In the genomic region with DNA sequence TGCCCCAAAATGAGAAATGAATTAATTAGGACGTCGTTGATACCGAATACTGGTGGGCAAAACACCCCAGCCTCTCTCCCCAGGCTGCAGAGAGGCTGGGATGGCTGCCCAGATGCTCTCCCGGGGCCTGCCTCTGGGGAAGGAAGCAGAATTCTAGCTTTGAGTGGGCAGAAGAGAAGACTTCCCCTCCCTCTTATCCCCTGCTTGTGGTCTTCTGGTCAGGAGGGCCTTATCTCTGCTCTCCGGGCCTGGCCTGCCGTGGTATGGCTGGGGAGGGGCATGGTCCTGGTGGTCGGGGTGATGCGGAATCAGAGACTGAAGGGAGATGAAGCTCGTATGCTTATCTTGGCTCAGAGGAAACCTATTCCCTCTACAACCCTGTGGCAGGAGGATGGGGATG, we compare ENCODE assay signal across 1 cellular context.
TF ChIP-seq lines count a peak whose summit lies in the region.

No MANE protein-coding gene starts in this region.

TF ChIP-seq in K562, 482 proteins besides CTCF, POLR2A, EP300 and RAD21 (continued from another document and continues in another):
- TF ChIP-seq SRSF3 (IDR thresholded peaks at IDR 0.05; ENCODE audit: insufficient read depth, low read length) (no peak), U2AF2 (optimal IDR thresholded peaks at IDR 0.05; ENCODE audit: low read depth, low read length) (no peak), CEBPG (CRISPR knock-in tag; IDR thresholded peaks at IDR 0.05) (no peak), CEBPG (tag; conservative IDR thresholded peaks at IDR 0.05 in 1 of 2, IDR thresholded peaks at IDR 0.05 in 1 of 2) (no peak), ZNF274 (IDR thresholded peaks at IDR 0.05; ENCODE audit: borderline replicate concordance, low read depth, low read length) (no peak), NEUROD1 (IDR thresholded peaks at IDR 0.05; ENCODE audit: borderline replicate concordance, low read depth, low read length, partially characterized antibody) (no peak), CXXC5 (CRISPR knock-in tag; IDR thresholded peaks at IDR 0.05) (peak; percentile 63), CBX5 (IDR thresholded peaks at IDR 0.05; ENCODE audit: borderline replicate concordance, low read depth) (no peak), ZNF76 (CRISPR knock-in tag; IDR thresholded peaks at IDR 0.05; ENCODE audit: borderline replicate concordance) (no peak), CREBBP (IDR thresholded peaks at IDR 0.05; ENCODE audit: low read depth, low read length) (no peak), MTA2 (IDR thresholded peaks at IDR 0.05; ENCODE audit: low read depth) (peak; percentile 86), HMG20A (CRISPR knock-in tag; conservative IDR thresholded peaks at IDR 0.05) (no peak), NBN (IDR thresholded peaks at IDR 0.05; ENCODE audit: low read depth) (0 out of 2 replicates have a peak, but pooled peaks have one; percentile 33), ZFP36 (IDR thresholded peaks at IDR 0.05; ENCODE audit: low read depth, low read length, partially characterized antibody) (no peak), NFE2L1 (tag; IDR thresholded peaks at IDR 0.05; ENCODE audit: borderline replicate concordance, low read depth) (no peak), RNF2 (IDR thresholded peaks at IDR 0.05) (0 out of 2 replicates have a peak, but pooled peaks have one; percentile 55), ZNF668 (CRISPR knock-in tag; IDR thresholded peaks at IDR 0.05) (no peak), NUFIP1 (IDR thresholded peaks at IDR 0.05; ENCODE audit: partially characterized antibody) (no peak), ZNF444 (CRISPR knock-in tag; IDR thresholded peaks at IDR 0.05) (no peak), MTA1 (IDR thresholded peaks at IDR 0.05; ENCODE audit: borderline replicate concordance) (peak; percentile 60), CBFA2T3 (IDR thresholded peaks at IDR 0.05) (peak; percentile 96), POLR2AphosphoS5 (IDR thresholded peaks at IDR 0.05; ENCODE audit: control insufficient read depth, insufficient read depth, low read depth, low read length) (peak; percentile 88), ARNT (IDR thresholded peaks at IDR 0.05) (no peak; a peak in 1 of 4 replicates), TBL1XR1 (IDR thresholded peaks at IDR 0.05; ENCODE audit: low read length in 2 of 2) (peak in 1 of 2 experiments; percentile 56; a peak in 2 of 4 replicates), RB1 (IDR thresholded peaks at IDR 0.05; ENCODE audit: low read depth) (no peak; the same call in 1 of the 2 replicates), WHSC1 (IDR thresholded peaks at IDR 0.05; ENCODE audit: low read length) (no peak), JUN (IDR thresholded peaks at IDR 0.05; ENCODE audit: borderline replicate concordance, low read depth, low read length) (no peak), JUN (CRISPR knock-in tag; IDR thresholded peaks at IDR 0.05; ENCODE audit: borderline replicate concordance) (peak; percentile 28; the same call in 1 of the 2 replicates), ZNF57 (CRISPR knock-in tag; IDR thresholded peaks at IDR 0.05) (no peak), RHOXF2B (CRISPR knock-in tag; conservative IDR thresholded peaks at IDR 0.05) (no peak), SETDB1 (IDR thresholded peaks at IDR 0.05; ENCODE audit: low read length) (no peak), TOE1 (IDR thresholded peaks at IDR 0.05; ENCODE audit: borderline replicate concordance) (peak; percentile 43; the same call in 1 of the 2 replicates), TOE1 (CRISPR knock-in tag; IDR thresholded peaks at IDR 0.05; ENCODE audit: borderline replicate concordance, low read depth) (no peak), MBD2 (IDR thresholded peaks at IDR 0.05; ENCODE audit: borderline replicate concordance, low read depth) (peak; percentile 60; the same call in 1 of the 2 replicates), ETS2 (tag; IDR thresholded peaks at IDR 0.05; ENCODE audit: borderline replicate concordance, poor library complexity, severe bottlenecking) (no peak), FOSL1 (tag; conservative IDR thresholded peaks at IDR 0.05) (no peak), ZNF507 (tag; conservative IDR thresholded peaks at IDR 0.05) (no peak), KLF16 (IDR thresholded peaks at IDR 0.05) (peak; percentile 90), MAZ (CRISPR knock-in tag; conservative IDR thresholded peaks at IDR 0.05 in 1 of 2, IDR thresholded peaks at IDR 0.05 in 1 of 2) (peak; percentile 34 to 54; a peak in 2 of 4 replicates), HDAC1 (IDR thresholded peaks at IDR 0.05) (peak in 1 of 2 experiments; percentile 81; a peak in 2 of 4 replicates), CBFA2T2 (conservative IDR thresholded peaks at IDR 0.05) (peak; percentile 92), TEAD4 (IDR thresholded peaks at IDR 0.05; ENCODE audit: low read length) (peak; percentile 93), TEAD4 (CRISPR knock-in tag; IDR thresholded peaks at IDR 0.05; ENCODE audit: borderline replicate concordance) (no peak), ZFX (CRISPR knock-in tag; IDR thresholded peaks at IDR 0.05) (peak; percentile 53)
- TF ChIP-seq, protein P1, sequence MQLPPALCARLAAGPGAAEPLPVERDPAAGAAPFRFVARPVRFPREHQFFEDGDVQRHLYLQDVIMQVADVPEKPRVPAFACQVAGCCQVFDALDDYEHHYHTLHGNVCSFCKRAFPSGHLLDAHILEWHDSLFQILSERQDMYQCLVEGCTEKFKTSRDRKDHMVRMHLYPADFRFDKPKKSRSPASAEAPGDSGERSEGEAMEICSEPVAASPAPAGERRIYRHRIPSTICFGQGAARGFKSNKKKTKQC (CRISPR knock-in tag; IDR thresholded peaks at IDR 0.05): no peak
- TF ChIP-seq, protein P2, sequence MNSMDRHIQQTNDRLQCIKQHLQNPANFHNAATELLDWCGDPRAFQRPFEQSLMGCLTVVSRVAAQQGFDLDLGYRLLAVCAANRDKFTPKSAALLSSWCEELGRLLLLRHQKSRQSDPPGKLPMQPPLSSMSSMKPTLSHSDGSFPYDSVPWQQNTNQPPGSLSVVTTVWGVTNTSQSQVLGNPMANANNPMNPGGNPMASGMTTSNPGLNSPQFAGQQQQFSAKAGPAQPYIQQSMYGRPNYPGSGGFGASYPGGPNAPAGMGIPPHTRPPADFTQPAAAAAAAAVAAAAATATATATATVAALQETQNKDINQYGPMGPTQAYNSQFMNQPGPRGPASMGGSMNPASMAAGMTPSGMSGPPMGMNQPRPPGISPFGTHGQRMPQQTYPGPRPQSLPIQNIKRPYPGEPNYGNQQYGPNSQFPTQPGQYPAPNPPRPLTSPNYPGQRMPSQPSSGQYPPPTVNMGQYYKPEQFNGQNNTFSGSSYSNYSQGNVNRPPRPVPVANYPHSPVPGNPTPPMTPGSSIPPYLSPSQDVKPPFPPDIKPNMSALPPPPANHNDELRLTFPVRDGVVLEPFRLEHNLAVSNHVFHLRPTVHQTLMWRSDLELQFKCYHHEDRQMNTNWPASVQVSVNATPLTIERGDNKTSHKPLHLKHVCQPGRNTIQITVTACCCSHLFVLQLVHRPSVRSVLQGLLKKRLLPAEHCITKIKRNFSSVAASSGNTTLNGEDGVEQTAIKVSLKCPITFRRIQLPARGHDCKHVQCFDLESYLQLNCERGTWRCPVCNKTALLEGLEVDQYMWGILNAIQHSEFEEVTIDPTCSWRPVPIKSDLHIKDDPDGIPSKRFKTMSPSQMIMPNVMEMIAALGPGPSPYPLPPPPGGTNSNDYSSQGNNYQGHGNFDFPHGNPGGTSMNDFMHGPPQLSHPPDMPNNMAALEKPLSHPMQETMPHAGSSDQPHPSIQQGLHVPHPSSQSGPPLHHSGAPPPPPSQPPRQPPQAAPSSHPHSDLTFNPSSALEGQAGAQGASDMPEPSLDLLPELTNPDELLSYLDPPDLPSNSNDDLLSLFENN (IDR thresholded peaks at IDR 0.05; ENCODE audit: low read depth in 2 of 2, low read length in 2 of 2): peak in 1 of 2 experiments; percentile 73; a peak in 1 of 4 replicates
- TF ChIP-seq, protein P3, sequence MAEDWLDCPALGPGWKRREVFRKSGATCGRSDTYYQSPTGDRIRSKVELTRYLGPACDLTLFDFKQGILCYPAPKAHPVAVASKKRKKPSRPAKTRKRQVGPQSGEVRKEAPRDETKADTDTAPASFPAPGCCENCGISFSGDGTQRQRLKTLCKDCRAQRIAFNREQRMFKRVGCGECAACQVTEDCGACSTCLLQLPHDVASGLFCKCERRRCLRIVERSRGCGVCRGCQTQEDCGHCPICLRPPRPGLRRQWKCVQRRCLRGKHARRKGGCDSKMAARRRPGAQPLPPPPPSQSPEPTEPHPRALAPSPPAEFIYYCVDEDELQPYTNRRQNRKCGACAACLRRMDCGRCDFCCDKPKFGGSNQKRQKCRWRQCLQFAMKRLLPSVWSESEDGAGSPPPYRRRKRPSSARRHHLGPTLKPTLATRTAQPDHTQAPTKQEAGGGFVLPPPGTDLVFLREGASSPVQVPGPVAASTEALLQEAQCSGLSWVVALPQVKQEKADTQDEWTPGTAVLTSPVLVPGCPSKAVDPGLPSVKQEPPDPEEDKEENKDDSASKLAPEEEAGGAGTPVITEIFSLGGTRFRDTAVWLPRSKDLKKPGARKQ (CRISPR knock-in tag; IDR thresholded peaks at IDR 0.05): no peak
- TF ChIP-seq, protein P4, sequence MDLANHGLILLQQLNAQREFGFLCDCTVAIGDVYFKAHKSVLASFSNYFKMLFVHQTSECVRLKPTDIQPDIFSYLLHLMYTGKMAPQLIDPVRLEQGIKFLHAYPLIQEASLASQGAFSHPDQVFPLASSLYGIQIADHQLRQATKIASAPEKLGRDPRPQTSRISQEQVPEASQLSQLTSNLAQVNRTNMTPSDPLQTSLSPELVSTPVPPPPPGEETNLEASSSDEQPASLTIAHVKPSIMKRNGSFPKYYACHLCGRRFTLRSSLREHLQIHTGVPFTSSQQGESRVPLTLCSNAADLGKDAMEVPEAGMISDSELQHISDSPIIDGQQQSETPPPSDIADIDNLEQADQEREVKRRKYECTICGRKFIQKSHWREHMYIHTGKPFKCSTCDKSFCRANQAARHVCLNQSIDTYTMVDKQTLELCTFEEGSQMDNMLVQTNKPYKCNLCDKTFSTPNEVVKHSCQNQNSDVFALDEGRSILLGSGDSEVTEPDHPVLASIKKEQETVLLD (IDR thresholded peaks at IDR 0.05): peak; percentile 54; the same call in 1 of the 2 replicates
- TF ChIP-seq, protein P5, sequence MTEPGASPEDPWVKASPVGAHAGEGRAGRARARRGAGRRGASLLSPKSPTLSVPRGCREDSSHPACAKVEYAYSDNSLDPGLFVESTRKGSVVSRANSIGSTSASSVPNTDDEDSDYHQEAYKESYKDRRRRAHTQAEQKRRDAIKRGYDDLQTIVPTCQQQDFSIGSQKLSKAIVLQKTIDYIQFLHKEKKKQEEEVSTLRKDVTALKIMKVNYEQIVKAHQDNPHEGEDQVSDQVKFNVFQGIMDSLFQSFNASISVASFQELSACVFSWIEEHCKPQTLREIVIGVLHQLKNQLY (CRISPR knock-in tag; conservative IDR thresholded peaks at IDR 0.05): no peak
- TF ChIP-seq, protein P6, sequence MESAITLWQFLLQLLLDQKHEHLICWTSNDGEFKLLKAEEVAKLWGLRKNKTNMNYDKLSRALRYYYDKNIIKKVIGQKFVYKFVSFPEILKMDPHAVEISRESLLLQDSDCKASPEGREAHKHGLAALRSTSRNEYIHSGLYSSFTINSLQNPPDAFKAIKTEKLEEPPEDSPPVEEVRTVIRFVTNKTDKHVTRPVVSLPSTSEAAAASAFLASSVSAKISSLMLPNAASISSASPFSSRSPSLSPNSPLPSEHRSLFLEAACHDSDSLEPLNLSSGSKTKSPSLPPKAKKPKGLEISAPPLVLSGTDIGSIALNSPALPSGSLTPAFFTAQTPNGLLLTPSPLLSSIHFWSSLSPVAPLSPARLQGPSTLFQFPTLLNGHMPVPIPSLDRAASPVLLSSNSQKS (CRISPR knock-in tag; IDR thresholded peaks at IDR 0.05): no peak
- TF ChIP-seq, protein P7, sequence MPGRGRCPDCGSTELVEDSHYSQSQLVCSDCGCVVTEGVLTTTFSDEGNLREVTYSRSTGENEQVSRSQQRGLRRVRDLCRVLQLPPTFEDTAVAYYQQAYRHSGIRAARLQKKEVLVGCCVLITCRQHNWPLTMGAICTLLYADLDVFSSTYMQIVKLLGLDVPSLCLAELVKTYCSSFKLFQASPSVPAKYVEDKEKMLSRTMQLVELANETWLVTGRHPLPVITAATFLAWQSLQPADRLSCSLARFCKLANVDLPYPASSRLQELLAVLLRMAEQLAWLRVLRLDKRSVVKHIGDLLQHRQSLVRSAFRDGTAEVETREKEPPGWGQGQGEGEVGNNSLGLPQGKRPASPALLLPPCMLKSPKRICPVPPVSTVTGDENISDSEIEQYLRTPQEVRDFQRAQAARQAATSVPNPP (IDR thresholded peaks at IDR 0.05; ENCODE audit: borderline replicate concordance, insufficient read depth, insufficient read length): no peak
- TF ChIP-seq, protein P8, sequence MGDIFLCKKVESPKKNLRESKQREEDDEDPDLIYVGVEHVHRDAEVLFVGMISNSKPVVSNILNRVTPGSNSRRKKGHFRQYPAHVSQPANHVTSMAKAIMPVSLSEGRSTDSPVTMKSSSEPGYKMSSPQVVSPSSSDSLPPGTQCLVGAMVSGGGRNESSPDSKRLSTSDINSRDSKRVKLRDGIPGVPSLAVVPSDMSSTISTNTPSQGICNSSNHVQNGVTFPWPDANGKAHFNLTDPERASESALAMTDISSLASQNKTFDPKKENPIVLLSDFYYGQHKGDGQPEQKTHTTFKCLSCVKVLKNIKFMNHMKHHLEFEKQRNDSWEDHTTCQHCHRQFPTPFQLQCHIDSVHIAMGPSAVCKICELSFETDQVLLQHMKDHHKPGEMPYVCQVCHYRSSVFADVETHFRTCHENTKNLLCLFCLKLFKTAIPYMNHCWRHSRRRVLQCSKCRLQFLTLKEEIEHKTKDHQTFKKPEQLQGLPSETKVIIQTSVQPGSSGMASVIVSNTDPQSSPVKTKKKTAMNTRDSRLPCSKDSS (IDR thresholded peaks at IDR 0.05; ENCODE audit: low read depth, partially characterized antibody): no peak
- TF ChIP-seq, protein P9, sequence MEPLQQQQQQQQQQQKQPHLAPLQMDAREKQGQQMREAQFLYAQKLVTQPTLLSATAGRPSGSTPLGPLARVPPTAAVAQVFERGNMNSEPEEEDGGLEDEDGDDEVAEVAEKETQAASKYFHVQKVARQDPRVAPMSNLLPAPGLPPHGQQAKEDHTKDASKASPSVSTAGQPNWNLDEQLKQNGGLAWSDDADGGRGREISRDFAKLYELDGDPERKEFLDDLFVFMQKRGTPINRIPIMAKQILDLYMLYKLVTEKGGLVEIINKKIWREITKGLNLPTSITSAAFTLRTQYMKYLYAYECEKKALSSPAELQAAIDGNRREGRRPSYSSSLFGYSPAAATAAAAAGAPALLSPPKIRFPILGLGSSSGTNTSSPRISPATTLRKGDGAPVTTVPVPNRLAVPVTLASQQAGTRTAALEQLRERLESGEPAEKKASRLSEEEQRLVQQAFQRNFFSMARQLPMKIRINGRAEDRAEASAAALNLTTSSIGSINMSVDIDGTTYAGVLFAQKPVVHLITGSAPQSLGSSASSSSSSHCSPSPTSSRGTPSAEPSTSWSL (CRISPR knock-in tag; IDR thresholded peaks at IDR 0.05; ENCODE audit: borderline replicate concordance): no peak
- TF ChIP-seq, protein P10, sequence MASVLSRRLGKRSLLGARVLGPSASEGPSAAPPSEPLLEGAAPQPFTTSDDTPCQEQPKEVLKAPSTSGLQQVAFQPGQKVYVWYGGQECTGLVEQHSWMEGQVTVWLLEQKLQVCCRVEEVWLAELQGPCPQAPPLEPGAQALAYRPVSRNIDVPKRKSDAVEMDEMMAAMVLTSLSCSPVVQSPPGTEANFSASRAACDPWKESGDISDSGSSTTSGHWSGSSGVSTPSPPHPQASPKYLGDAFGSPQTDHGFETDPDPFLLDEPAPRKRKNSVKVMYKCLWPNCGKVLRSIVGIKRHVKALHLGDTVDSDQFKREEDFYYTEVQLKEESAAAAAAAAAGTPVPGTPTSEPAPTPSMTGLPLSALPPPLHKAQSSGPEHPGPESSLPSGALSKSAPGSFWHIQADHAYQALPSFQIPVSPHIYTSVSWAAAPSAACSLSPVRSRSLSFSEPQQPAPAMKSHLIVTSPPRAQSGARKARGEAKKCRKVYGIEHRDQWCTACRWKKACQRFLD (CRISPR knock-in tag; IDR thresholded peaks at IDR 0.05): peak; percentile 78
- TF ChIP-seq, protein P11, sequence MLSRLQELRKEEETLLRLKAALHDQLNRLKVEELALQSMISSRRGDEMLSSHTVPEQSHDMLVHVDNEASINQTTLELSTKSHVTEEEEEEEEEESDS (CRISPR knock-in tag; IDR thresholded peaks at IDR 0.05): no peak
